ENCODE assay signal across 13 cellular contexts in the genomic region with DNA sequence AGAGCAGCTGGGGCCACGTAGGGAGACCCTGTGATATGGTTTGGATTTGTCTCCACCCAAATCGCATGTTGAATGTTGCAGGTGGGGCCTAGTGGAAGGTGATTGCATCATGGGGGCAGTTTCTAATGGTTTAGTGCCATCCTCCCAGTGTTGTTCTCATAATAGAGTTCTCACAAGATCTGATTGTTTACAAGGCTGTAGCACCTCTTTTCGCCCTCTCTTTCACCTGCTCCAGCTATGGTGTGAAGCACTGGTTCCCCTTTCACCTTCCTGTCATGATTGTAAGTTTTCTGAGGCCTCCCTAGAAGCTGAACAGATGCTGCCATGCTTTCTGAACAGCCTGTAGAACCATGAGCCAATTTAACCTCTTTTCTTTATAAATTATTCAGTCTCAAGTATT.
DNase-seq lines count a peak whose midpoint lies in the region; ATAC-seq and TF ChIP-seq lines count a peak whose summit lies in the region.
"Had no signal": no experiment of that assay in that cellular context is flagged by ENCODE, and none has a peak within 500 bp of the region (broad histone marks: within the 10 kb centered on the region; RNA-seq: fewer than 3 reads in every experiment).

No MANE protein-coding gene starts in this region.

- H3K23ac ChIP-seq in mesendoderm (ENCODE audit: low read length), result no peak overlapping the region

- no peak overlapping the region for H2BK5ac ChIP-seq in mesendoderm (ENCODE audit: low read length)

- TF ChIP-seq CTCF in prostate gland (IDR thresholded peaks at IDR 0.05), result no peak

- H3K4me1 ChIP-seq in mesendoderm (ENCODE audit: control insufficient read depth, low read depth, low read length) (no peaks in the 10 kb centered on the region), prostate gland (replicated peaks) (no peaks in the 10 kb centered on the region)

- H3K4me2 ChIP-seq in mesendoderm (ENCODE audit: low read length), result no peak overlapping the region

- H3K27ac ChIP-seq in mesendoderm (ENCODE audit: low read depth, low read length), result no peak overlapping the region
- H3K27ac ChIP-seq in prostate gland, result no peak overlapping the region

- no peak overlapping the region for H3K4me3 ChIP-seq in mesendoderm (ENCODE audit: low read length)
- no peak overlapping the region for H3K4me3 ChIP-seq in prostate gland
- H3K4me3 ChIP-seq: gastroesophageal sphincter had no signal

- peak overlapping the region; percentile 61 for H2BK120ac ChIP-seq in mesendoderm (ENCODE audit: low read depth, low read length)

- DNase-seq in mesendoderm (no peak), NCI-H1436 (lab: John Stamatoyannopoulos, UW) (no peak), prostate gland (ENCODE audit: low spot score) (no peak), mesenteric fat pad (ENCODE audit: low spot score) (no peak), SKM-1 treated with dmso at 0.1 percent for 144 hours (lab: John Stamatoyannopoulos, UW; ENCODE audit: unreplicated experiment) (no peak)
- DNase-seq: activated CD8-positive, alpha-beta memory T cell treated with anti-CD3 and anti-CD28 coated beads for 24 hours; CD4-positive, CD25-positive, alpha-beta regulatory T cell; NCI-H146 had no signal

- no peak overlapping the region for H4K5ac ChIP-seq in mesendoderm (ENCODE audit: low read length)

- no peak overlapping the region for H4K8ac ChIP-seq in mesendoderm (ENCODE audit: low read depth, low read length)

- no peaks in the 10 kb centered on the region for H3K27me3 ChIP-seq in mesendoderm (ENCODE audit: insufficient read depth, low read length, poor library complexity)
- H3K27me3 ChIP-seq in prostate gland (replicated peaks; ENCODE audit: insufficient read depth), result no peaks in the 10 kb centered on the region
- H3K27me3 ChIP-seq: gastroesophageal sphincter had no signal

- no peak overlapping the region for H3K56ac ChIP-seq in mesendoderm (ENCODE audit: low read length)

- H3K79me2 ChIP-seq in mesendoderm (ENCODE audit: control insufficient read depth, insufficient read depth, low read length), result no peaks in the 10 kb centered on the region

- H2AK5ac ChIP-seq in mesendoderm (ENCODE audit: low read length), result no peak overlapping the region

- H3K9me3 ChIP-seq in prostate gland, result no peaks in the 10 kb centered on the region
- H3K9me3 ChIP-seq: gastroesophageal sphincter had no signal

- no peak overlapping the region for H3K9ac ChIP-seq in mesendoderm (ENCODE audit: low read length)

- no CpG with 5 or more reads among the region's 3 CpGs for WGBS in mesendoderm (ENCODE audit: extremely low coverage, insufficient coverage, low lambda C conversion rate)
- WGBS in prostate gland, result 92% methylated on average over 3 of the region's 3 CpGs

- no peaks in the 10 kb centered on the region for H3K79me1 ChIP-seq in mesendoderm (ENCODE audit: low read length)

- peak; percentile 72 for ATAC-seq in GM18909 (IDR thresholded peaks at IDR 0.05; ENCODE audit: poor library complexity, unreplicated experiment)
- ATAC-seq in GM21717 (IDR thresholded peaks at IDR 0.05; ENCODE audit: unreplicated experiment), result peak; percentile 76
- ATAC-seq in HG03175 (IDR thresholded peaks at IDR 0.05; ENCODE audit: unreplicated experiment), result peak; percentile 87
- ATAC-seq: gastroesophageal sphincter, HepG2 had no signal

- intact Hi-C loops in prostate gland (cut with DNase I), result no loop called here

- H3K4ac ChIP-seq in mesendoderm (ENCODE audit: low read depth, low read length), result no peak overlapping the region

- H3K36me3 ChIP-seq in mesendoderm (ENCODE audit: control insufficient read depth, insufficient read depth, low read length) (no peaks in the 10 kb centered on the region), prostate gland (no peaks in the 10 kb centered on the region)
- H3K36me3 ChIP-seq: gastroesophageal sphincter had no signal

- TF ChIP-seq POLR2A in prostate gland (IDR thresholded peaks at IDR 0.05), result no peak

- H2BK15ac ChIP-seq in mesendoderm (replicated peaks; ENCODE audit: low read depth), result no peak overlapping the region

- H3K18ac ChIP-seq in mesendoderm (ENCODE audit: low read length), result peak overlapping the region; percentile 80
